ENCODE assay signal across 8 cellular contexts in the genomic region with DNA sequence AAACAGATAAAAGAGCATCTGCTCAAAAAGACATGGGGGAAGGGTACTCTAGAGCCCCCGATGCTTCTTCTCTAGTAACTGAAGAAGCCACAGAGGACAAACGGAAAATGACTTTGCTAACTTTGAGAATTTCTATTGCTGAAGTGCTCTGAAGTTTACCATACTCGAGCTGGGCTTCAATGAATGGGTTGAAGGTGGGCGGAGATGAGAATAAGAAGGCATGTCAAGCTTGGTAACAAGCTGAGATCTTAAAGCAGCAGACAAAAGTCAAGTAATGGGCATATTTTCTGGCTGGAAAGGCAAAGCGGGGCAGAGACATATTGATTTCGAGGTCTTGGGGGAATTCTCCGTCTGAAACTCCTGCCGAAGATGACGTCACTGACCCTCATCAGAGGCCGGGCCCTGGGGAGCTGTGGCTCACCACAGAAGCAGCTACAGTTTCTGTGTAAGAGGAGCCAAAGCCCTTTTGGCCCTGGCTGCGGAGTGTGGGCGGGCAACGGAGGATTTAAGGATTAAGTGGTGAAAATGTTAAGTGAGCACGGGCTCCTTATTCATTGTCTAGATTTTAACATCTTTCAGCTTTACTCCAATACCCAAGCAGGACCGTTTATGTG.
DNase-seq lines count a peak whose midpoint lies in the region; ATAC-seq and TF ChIP-seq lines count a peak whose summit lies in the region.

No MANE protein-coding gene starts in this region.

- no peaks in the 10 kb centered on the region for H3K4me1 ChIP-seq in prostate gland (replicated peaks)

- H3K27me3 Mint-ChIP-seq in memory B cell, result peaks cover 8% of the 10 kb centered on the region
- H3K27me3 Mint-ChIP-seq in activated CD4-positive, alpha-beta T cell treated with anti-CD3 and anti-CD28 coated beads, Interleukin-2, amount 10 ng/mL, durations not matched to agents 7 days and 5 days, result peaks cover 2% of the 10 kb centered on the region

- CTCF ChIA-PET in activated CD4-positive, alpha-beta T cell treated with anti-CD3 and anti-CD28 coated beads, Interleukin-2, amount 10 ng/mL, durations not matched to agents 7 days and 5 days (lab: Charles Lee), result no interaction called here

- WGBS in prostate gland, result 80% methylated on average over 15 of the region's 15 CpGs

- H3K9me3 Mint-ChIP-seq in memory B cell, result no peaks in the 10 kb centered on the region
- no peaks in the 10 kb centered on the region for H3K9me3 Mint-ChIP-seq in activated CD4-positive, alpha-beta T cell treated with anti-CD3 and anti-CD28 coated beads, Interleukin-2, amount 10 ng/mL, durations not matched to agents 7 days and 5 days

- H3K36me3 Mint-ChIP-seq in memory B cell, result no peaks in the 10 kb centered on the region
- no peaks in the 10 kb centered on the region for H3K36me3 Mint-ChIP-seq in activated CD4-positive, alpha-beta T cell treated with anti-CD3 and anti-CD28 coated beads, Interleukin-2, amount 10 ng/mL, durations not matched to agents 7 days and 5 days (ENCODE audit: low read depth)

- H3K27ac ChIP-seq in prostate gland, result no peak overlapping the region

- peaks cover 6% of the 10 kb centered on the region for H3K4me1 Mint-ChIP-seq in memory B cell
- no peaks in the 10 kb centered on the region for H3K4me1 Mint-ChIP-seq in activated CD4-positive, alpha-beta T cell treated with anti-CD3 and anti-CD28 coated beads, Interleukin-2, amount 10 ng/mL, durations not matched to agents 7 days and 5 days

- no peak overlapping the region for H3K4me3 ChIP-seq in prostate gland

- no peaks in the 10 kb centered on the region for H3K27me3 ChIP-seq in prostate gland (replicated peaks; ENCODE audit: insufficient read depth)

- H3K36me3 ChIP-seq in prostate gland, result no peaks in the 10 kb centered on the region

- intact Hi-C loops in prostate gland (cut with DNase I), result no loop called here

- TF ChIP-seq POLR2A in prostate gland (IDR thresholded peaks at IDR 0.05), result no peak

- no peak overlapping the region for H3K27ac Mint-ChIP-seq in memory B cell
- H3K27ac Mint-ChIP-seq in activated CD4-positive, alpha-beta T cell treated with anti-CD3 and anti-CD28 coated beads, Interleukin-2, amount 10 ng/mL, durations not matched to agents 7 days and 5 days, result no peak overlapping the region

- no peak for TF ChIP-seq CTCF in prostate gland (IDR thresholded peaks at IDR 0.05)

- DNase-seq in T1000 (lab: John Stamatoyannopoulos, UW) (peak; percentile 80), memory B cell (ENCODE audit: low spot score in 2 of 2) (peak; percentile 3 to 10), D341Med (ENCODE audit: low spot score) (no peak), prostate gland (ENCODE audit: low spot score) (no peak)
- DNase-seq in activated CD4-positive, alpha-beta T cell treated with anti-CD3 and anti-CD28 coated beads for 4 hours, result no peak
- DNase-seq in activated CD4-positive, alpha-beta T cell treated with anti-CD3 and anti-CD28 coated beads, Interleukin-2, amount 10 ng/mL, durations not matched to agents 7 days and 5 days, result no peak

- ATAC-seq in GM18867 (IDR thresholded peaks at IDR 0.05; ENCODE audit: unreplicated experiment) (peak; percentile 99), HG02840 (IDR thresholded peaks at IDR 0.05; ENCODE audit: low FRiP score, unreplicated experiment) (peak; percentile 83), memory B cell (ENCODE audit: low read depth) (peak; percentile 81)

- H3K4me3 Mint-ChIP-seq in memory B cell, result peak overlapping the region; percentile 4
- no peak overlapping the region for H3K4me3 Mint-ChIP-seq in activated CD4-positive, alpha-beta T cell treated with anti-CD3 and anti-CD28 coated beads, Interleukin-2, amount 10 ng/mL, durations not matched to agents 7 days and 5 days

- POLR2A ChIA-PET in activated CD4-positive, alpha-beta T cell treated with anti-CD3 and anti-CD28 coated beads, Interleukin-2, amount 10 ng/mL, durations not matched to agents 7 days and 5 days (lab: Charles Lee), result no interaction called here

- no peaks in the 10 kb centered on the region for H3K9me3 ChIP-seq in prostate gland

Comparison
In these comparisons a context has a peak if more than half of its experiments do, and no peak if none do; other contexts are left out.
1. DNase-seq: peak in T1000 (single experiment) and memory B cell (2 of 2); none in activated CD4-positive, alpha-beta T cell treated with anti-CD3 and anti-CD28 coated beads for 4 hours (0 of 2), D341Med (single experiment), activated CD4-positive, alpha-beta T cell treated with anti-CD3 and anti-CD28 coated beads, Interleukin-2, amount 10 ng/mL, durations not matched to agents 7 days and 5 days (single experiment) and prostate gland (single experiment).
2. Peak in every context shown above with its lines, with median percentiles within 50 percentile points of each other: ATAC-seq.